ENCODE assay signal across 13 cellular contexts in the genomic region with DNA sequence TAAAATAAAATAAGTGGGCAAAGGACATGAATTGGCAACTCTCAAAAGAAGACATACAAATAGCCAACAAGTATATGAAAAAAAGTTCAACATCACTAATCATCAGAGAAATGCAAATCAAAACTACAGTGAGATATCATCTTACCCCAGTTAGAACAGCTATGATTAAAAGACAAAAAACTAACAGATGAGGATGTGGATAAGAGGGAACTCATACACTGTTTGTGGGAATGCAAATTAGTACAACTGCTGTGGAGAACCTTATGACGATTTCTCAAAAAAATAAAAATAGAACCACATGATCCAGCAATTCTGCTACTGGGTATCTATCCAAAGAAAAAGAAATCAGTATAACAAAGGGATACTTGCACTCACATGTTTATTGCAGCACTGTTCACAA. TPM values are rescaled to one million over a fixed set of nuclear protein-coding genes. Genes with fewer than 3 reads are reported as not detected.
DNase-seq lines count a peak whose midpoint lies in the region; ATAC-seq and TF ChIP-seq lines count a peak whose summit lies in the region.
"Had no signal": no experiment of that assay in that cellular context is flagged by ENCODE, and none has a peak within 500 bp of the region (broad histone marks: within the 10 kb centered on the region; RNA-seq: fewer than 3 reads in every experiment).

No MANE protein-coding gene starts in this region.

- H3K27ac ChIP-seq in ovary: no peak overlapping the region

- H3K4me3 Mint-ChIP-seq in activated T-helper 17 cell treated with anti-CD3 and anti-CD28 coated beads, Interleukin-2, amount 50 U/mL, for 72 hours: no peak overlapping the region
- H3K4me3 Mint-ChIP-seq: stimulated activated memory B cell treated with anti-CD40 and anti-IgM and Interleukin-4, amounts not matched to agents 10 μg/mL and 1 μg/mL and 100 μg/mL, for 72 hours had no signal

- H3K27me3 ChIP-seq in ovary: no peaks in the 10 kb centered on the region

- ATAC-seq in GM18511 (IDR thresholded peaks at IDR 0.05; ENCODE audit: unreplicated experiment) (peak; percentile 88), GM21515 (IDR thresholded peaks at IDR 0.05; ENCODE audit: unreplicated experiment) (peak; percentile 83), HG03103 (IDR thresholded peaks at IDR 0.05; ENCODE audit: low read depth, unreplicated experiment) (peak; percentile 64)
- peak; percentile 89 for ATAC-seq in activated T-helper 17 cell treated with anti-CD3 and anti-CD28 coated beads, Interleukin-2, amount 50 U/mL, for 72 hours (replicated peaks)
- ATAC-seq: stimulated activated memory B cell treated with anti-CD40 and anti-IgM and Interleukin-4, amounts not matched to agents 10 μg/mL and 1 μg/mL and 100 μg/mL, for 72 hours had no signal

- no peak for TF ChIP-seq EP300 in ovary (IDR thresholded peaks at IDR 0.05)

- no peaks in the 10 kb centered on the region for H3K9me3 Mint-ChIP-seq in activated T-helper 17 cell treated with anti-CD3 and anti-CD28 coated beads, Interleukin-2, amount 50 U/mL, for 72 hours
- H3K9me3 Mint-ChIP-seq: stimulated activated memory B cell treated with anti-CD40 and anti-IgM and Interleukin-4, amounts not matched to agents 10 μg/mL and 1 μg/mL and 100 μg/mL, for 72 hours had no signal

- no peaks in the 10 kb centered on the region for H3K4me1 ChIP-seq in ovary (ENCODE audit: insufficient read depth)

- peaks cover 16% of the 10 kb centered on the region for H3K4me1 Mint-ChIP-seq in activated T-helper 17 cell treated with anti-CD3 and anti-CD28 coated beads, Interleukin-2, amount 50 U/mL, for 72 hours

- no peaks in the 10 kb centered on the region for H3K36me3 Mint-ChIP-seq in activated T-helper 17 cell treated with anti-CD3 and anti-CD28 coated beads, Interleukin-2, amount 50 U/mL, for 72 hours (ENCODE audit: low read depth)
- H3K36me3 Mint-ChIP-seq: stimulated activated memory B cell treated with anti-CD40 and anti-IgM and Interleukin-4, amounts not matched to agents 10 μg/mL and 1 μg/mL and 100 μg/mL, for 72 hours had no signal

- no peak for TF ChIP-seq CTCF in ovary (IDR thresholded peaks at IDR 0.05)

- intact Hi-C loops in ovary (cut with DNase I): no loop called here

- no peaks in the 10 kb centered on the region for H3K36me3 ChIP-seq in ovary

- no peaks in the 10 kb centered on the region for H3K27me3 Mint-ChIP-seq in activated T-helper 17 cell treated with anti-CD3 and anti-CD28 coated beads, Interleukin-2, amount 50 U/mL, for 72 hours
- H3K27me3 Mint-ChIP-seq: stimulated activated memory B cell treated with anti-CD40 and anti-IgM and Interleukin-4, amounts not matched to agents 10 μg/mL and 1 μg/mL and 100 μg/mL, for 72 hours had no signal

- 71 to 83% (median 72%) methylated on average over 1 of the region's 1 CpG for WGBS in ovary, 3 donors

- no peak for TF ChIP-seq POLR2A in ovary (IDR thresholded peaks at IDR 0.05)

- DNase-seq in midbrain (lab: John Stamatoyannopoulos, UW) (no peak), ovary (no peak), SW 1271 (lab: John Stamatoyannopoulos, UW) (no peak), iPS-NIHi11 (ENCODE audit: low spot score) (no peak)
- DNase-seq: activated CD4-positive, alpha-beta T cell treated with anti-CD3 and anti-CD28 coated beads, Interleukin-2, amount 50 U/mL, for 1 hour; activated gamma-delta T cell; hippocampal formation had no signal

- no peaks in the 10 kb centered on the region for H3K9me3 ChIP-seq in ovary

- peak overlapping the region; percentile 20 for H3K27ac Mint-ChIP-seq in activated T-helper 17 cell treated with anti-CD3 and anti-CD28 coated beads, Interleukin-2, amount 50 U/mL, for 72 hours
- H3K27ac Mint-ChIP-seq: stimulated activated memory B cell treated with anti-CD40 and anti-IgM and Interleukin-4, amounts not matched to agents 10 μg/mL and 1 μg/mL and 100 μg/mL, for 72 hours had no signal

- no peak overlapping the region for H3K4me3 ChIP-seq in ovary
- H3K4me3 ChIP-seq: lung had no signal

RNA-seq across cellular contexts. Expression of a gene that starts 28.7 kb away (rescaled TPM):
- total RNA-seq in activated T-helper 17 cell treated with anti-CD3 and anti-CD28 coated beads, Interleukin-2, amount 50 U/mL, for 72 hours: 1 to 10 TPM in 1 of 2 donors, under 1 TPM in 1; 0.61 to 1.6 TPM
- total RNA-seq in ovary: 10 to 100 TPM in 1 of 7 donors, 1 to 10 TPM in 5, under 1 TPM in 1; 0.91 to 33.4 (median 1.6) TPM
- polyA plus RNA-seq in ovary: under 1 TPM; 0.41 to 0.92 TPM
